Comparison of ENCODE assay signal across 9 cellular contexts in genomic region chr6:168060521-168060931, GRCh38. TPM values are rescaled to one million over a fixed set of nuclear protein-coding genes. Genes with fewer than 3 reads are reported as not detected.
DNase-seq lines count a peak whose midpoint lies in the region; ATAC-seq and TF ChIP-seq lines count a peak whose summit lies in the region.
"Had no signal": no experiment of that assay in that cellular context is flagged by ENCODE, and none has a peak within 500 bp of the region (broad histone marks: within the 10 kb centered on the region; RNA-seq: fewer than 3 reads in every experiment).

No MANE protein-coding gene starts in this region.

- H3K9ac ChIP-seq in colonic mucosa (ENCODE audit: low read depth in 2 of 2, low read length in 2 of 2) (peak overlapping the region in 1 of 2 donors; percentile 47), MM.1S (ENCODE audit: low read length) (no peak overlapping the region)

- ATAC-seq in GM21515 (IDR thresholded peaks at IDR 0.05; ENCODE audit: unreplicated experiment), result no peak
- ATAC-seq: GM12878 had no signal

- H3K9me2 ChIP-seq in MM.1S (replicated peaks; ENCODE audit: insufficient read depth, low read length), result no peaks in the 10 kb centered on the region

- H3K4me1 ChIP-seq in colonic mucosa (no peaks in the 10 kb centered on the region), MM.1S (ENCODE audit: low read length) (no peaks in the 10 kb centered on the region)

- H3K9me3 ChIP-seq in colonic mucosa, result no peaks in the 10 kb centered on the region
- no peaks in the 10 kb centered on the region for H3K9me3 ChIP-seq in MM.1S (replicated peaks; ENCODE audit: insufficient read depth, low read length)

- H2AFZ ChIP-seq in MM.1S (ENCODE audit: low read length), result no peak overlapping the region

- H3K79me2 ChIP-seq in MM.1S (ENCODE audit: low read length), result no peaks in the 10 kb centered on the region

- H3K4me2 ChIP-seq in MM.1S (ENCODE audit: low read depth, low read length), result no peak overlapping the region

- H3K27me3 ChIP-seq in colonic mucosa (no peaks in the 10 kb centered on the region), MM.1S (replicated peaks; ENCODE audit: insufficient read depth, low read length) (no peaks in the 10 kb centered on the region)

- H3K36me3 ChIP-seq in colonic mucosa (no peaks in the 10 kb centered on the region), MM.1S (replicated peaks; ENCODE audit: insufficient read depth, low read length) (no peaks in the 10 kb centered on the region)

- no peaks in the 10 kb centered on the region for H3F3A ChIP-seq in MM.1S (ENCODE audit: insufficient read depth, low read length)

- no peaks in the 10 kb centered on the region for H4K20me1 ChIP-seq in MM.1S (ENCODE audit: insufficient read depth, low read length)

- intact Hi-C loops in colonic mucosa (cut with DNase I) (loop anchor here (5.0 kb wide), 2 partner anchors 57 to 72 kb away; no protein-coding TSS in a partner anchor), posterior vena cava (cut with DNase I) (no loop called here)

- peak; percentile 4 for DNase-seq in AG09319 (ENCODE audit: extremely low read depth, low read depth)
- DNase-seq in LNCaP clone FGC (ENCODE audit: low read depth), result peak; percentile 84
- DNase-seq in colonic mucosa, result peak; percentile 86
- peak; percentile 80 for DNase-seq in medulla oblongata (ENCODE audit: extremely low spot score)
- no peak for DNase-seq in posterior vena cava (ENCODE audit: low spot score)
- no peak for DNase-seq in NCI-H2227 (lab: John Stamatoyannopoulos, UW; ENCODE audit: unreplicated experiment)
- no peak for DNase-seq in MM.1S

- H3K27ac ChIP-seq in colonic mucosa, result no peak overlapping the region
- no peak overlapping the region for H3K27ac ChIP-seq in MM.1S (ENCODE audit: low read length)

- TF ChIP-seq CTCF in AG09319 (IDR thresholded peaks at IDR 0.05; ENCODE audit: low read depth, low read length) (peak; percentile 43), LNCaP clone FGC (IDR thresholded peaks at IDR 0.05; ENCODE audit: control insufficient read depth, extremely low read depth, insufficient read depth) (peak; percentile 94), colonic mucosa (IDR thresholded peaks at IDR 0.05) (peak; percentile 60), MM.1S (IDR thresholded peaks at IDR 0.05; ENCODE audit: low read length) (no peak)

- no peak overlapping the region for H3K4me3 ChIP-seq in LNCaP clone FGC (ENCODE audit: low read depth, low read length)
- no peak overlapping the region for H3K4me3 ChIP-seq in colonic mucosa
- no peak overlapping the region for H3K4me3 ChIP-seq in MM.1S (ENCODE audit: low read length)
- H3K4me3 ChIP-seq: GM12878 had no signal

RNA-seq across cellular contexts. Expression of gene FRMD1, which starts 18.5 kb away (rescaled TPM):
- 10 to 100 TPM in 1 of 2 donors, 1 to 10 TPM in 1; 2.3 to 21.0 TPM for total RNA-seq in colonic mucosa
- total RNA-seq in posterior vena cava, result under 1 TPM in 1 of 2 donors, not detected in 1; 0.14 TPM
- total RNA-seq: GM12878 had no signal

Comparison
In these comparisons a context has a peak if more than half of its experiments do, and no peak if none do; other contexts are left out.
1. DNase-seq: peak in AG09319 (single experiment), LNCaP clone FGC (single experiment), colonic mucosa (single experiment) and medulla oblongata (single experiment); none in posterior vena cava (single experiment), NCI-H2227 (single experiment) and MM.1S (single experiment).